Comparison of ENCODE assay signal across 1 cellular context in the genomic region with DNA sequence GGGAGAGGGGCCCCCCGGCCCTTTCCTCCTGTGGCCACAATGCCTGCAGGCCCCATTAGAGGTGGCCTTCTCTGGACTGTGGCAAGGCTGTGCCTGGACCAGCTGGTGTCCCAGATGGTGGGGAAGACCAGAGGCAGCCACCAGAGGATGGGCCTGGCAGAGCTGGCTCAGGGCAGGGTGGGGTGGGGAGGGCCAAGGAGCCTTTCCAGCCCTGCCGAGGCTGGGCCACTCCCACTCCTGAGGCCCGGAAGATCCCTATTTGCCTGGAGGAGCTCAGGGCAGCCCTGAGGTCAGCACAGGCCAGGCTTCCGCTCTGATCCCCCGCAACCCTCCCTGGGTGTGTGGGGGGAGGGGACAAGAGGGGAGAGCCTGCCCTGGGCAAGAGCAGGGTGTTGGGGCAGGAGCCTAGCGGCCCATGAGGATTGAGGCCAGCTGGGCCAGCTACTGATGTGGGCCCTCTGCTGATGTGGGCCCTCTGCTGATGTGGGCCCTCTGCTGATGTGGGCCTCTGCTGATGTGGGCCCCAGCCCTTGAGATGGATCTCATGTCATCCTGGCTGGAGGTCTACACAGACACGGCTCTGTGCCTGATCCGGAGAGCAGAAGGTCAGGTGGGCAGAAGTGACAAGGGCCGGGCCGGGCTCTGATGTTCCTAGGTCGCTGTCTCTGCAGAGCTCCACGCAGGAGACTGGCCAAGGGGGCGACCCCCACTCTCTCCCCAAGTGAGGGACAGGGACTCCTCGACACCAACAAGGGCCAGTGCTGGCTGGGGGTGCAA.
TF ChIP-seq lines count a peak whose summit lies in the region.

No MANE protein-coding gene starts in this region.

TF ChIP-seq in K562, 482 proteins besides CTCF, POLR2A, EP300 and RAD21 (continued from another document and continues in another):
- no peak for TF ChIP-seq EWSR1 (IDR thresholded peaks at IDR 0.05; ENCODE audit: borderline replicate concordance, low read depth, partially characterized antibody)
- no peak for TF ChIP-seq HNRNPL (IDR thresholded peaks at IDR 0.05; ENCODE audit: low read depth, low read length)
- no peak for TF ChIP-seq MEF2A (IDR thresholded peaks at IDR 0.05; ENCODE audit: control insufficient read depth, low read depth, low read length)
- TF ChIP-seq THRAP3 (IDR thresholded peaks at IDR 0.05; ENCODE audit: borderline replicate concordance), result no peak
- peak; percentile 27; the same call in 1 of the 2 replicates for TF ChIP-seq ZNF589 (CRISPR knock-in tag; IDR thresholded peaks at IDR 0.05; ENCODE audit: low read depth)
- peak; percentile 26; the same call in 1 of the 2 replicates for TF ChIP-seq ARID1B (IDR thresholded peaks at IDR 0.05)
- no peak for TF ChIP-seq CREBBP (IDR thresholded peaks at IDR 0.05; ENCODE audit: low read depth, low read length)
- no peak for TF ChIP-seq MCM5 (IDR thresholded peaks at IDR 0.05; ENCODE audit: low read depth)
- 0 out of 2 replicates have a peak, but pooled peaks have one; percentile 23 for TF ChIP-seq POLR2AphosphoS5 (IDR thresholded peaks at IDR 0.05; ENCODE audit: control insufficient read depth, insufficient read depth, low read depth, low read length)
- peak; percentile 24; the same call in 1 of the 2 replicates for TF ChIP-seq CBFA2T3 (IDR thresholded peaks at IDR 0.05)
- TF ChIP-seq, protein P1, sequence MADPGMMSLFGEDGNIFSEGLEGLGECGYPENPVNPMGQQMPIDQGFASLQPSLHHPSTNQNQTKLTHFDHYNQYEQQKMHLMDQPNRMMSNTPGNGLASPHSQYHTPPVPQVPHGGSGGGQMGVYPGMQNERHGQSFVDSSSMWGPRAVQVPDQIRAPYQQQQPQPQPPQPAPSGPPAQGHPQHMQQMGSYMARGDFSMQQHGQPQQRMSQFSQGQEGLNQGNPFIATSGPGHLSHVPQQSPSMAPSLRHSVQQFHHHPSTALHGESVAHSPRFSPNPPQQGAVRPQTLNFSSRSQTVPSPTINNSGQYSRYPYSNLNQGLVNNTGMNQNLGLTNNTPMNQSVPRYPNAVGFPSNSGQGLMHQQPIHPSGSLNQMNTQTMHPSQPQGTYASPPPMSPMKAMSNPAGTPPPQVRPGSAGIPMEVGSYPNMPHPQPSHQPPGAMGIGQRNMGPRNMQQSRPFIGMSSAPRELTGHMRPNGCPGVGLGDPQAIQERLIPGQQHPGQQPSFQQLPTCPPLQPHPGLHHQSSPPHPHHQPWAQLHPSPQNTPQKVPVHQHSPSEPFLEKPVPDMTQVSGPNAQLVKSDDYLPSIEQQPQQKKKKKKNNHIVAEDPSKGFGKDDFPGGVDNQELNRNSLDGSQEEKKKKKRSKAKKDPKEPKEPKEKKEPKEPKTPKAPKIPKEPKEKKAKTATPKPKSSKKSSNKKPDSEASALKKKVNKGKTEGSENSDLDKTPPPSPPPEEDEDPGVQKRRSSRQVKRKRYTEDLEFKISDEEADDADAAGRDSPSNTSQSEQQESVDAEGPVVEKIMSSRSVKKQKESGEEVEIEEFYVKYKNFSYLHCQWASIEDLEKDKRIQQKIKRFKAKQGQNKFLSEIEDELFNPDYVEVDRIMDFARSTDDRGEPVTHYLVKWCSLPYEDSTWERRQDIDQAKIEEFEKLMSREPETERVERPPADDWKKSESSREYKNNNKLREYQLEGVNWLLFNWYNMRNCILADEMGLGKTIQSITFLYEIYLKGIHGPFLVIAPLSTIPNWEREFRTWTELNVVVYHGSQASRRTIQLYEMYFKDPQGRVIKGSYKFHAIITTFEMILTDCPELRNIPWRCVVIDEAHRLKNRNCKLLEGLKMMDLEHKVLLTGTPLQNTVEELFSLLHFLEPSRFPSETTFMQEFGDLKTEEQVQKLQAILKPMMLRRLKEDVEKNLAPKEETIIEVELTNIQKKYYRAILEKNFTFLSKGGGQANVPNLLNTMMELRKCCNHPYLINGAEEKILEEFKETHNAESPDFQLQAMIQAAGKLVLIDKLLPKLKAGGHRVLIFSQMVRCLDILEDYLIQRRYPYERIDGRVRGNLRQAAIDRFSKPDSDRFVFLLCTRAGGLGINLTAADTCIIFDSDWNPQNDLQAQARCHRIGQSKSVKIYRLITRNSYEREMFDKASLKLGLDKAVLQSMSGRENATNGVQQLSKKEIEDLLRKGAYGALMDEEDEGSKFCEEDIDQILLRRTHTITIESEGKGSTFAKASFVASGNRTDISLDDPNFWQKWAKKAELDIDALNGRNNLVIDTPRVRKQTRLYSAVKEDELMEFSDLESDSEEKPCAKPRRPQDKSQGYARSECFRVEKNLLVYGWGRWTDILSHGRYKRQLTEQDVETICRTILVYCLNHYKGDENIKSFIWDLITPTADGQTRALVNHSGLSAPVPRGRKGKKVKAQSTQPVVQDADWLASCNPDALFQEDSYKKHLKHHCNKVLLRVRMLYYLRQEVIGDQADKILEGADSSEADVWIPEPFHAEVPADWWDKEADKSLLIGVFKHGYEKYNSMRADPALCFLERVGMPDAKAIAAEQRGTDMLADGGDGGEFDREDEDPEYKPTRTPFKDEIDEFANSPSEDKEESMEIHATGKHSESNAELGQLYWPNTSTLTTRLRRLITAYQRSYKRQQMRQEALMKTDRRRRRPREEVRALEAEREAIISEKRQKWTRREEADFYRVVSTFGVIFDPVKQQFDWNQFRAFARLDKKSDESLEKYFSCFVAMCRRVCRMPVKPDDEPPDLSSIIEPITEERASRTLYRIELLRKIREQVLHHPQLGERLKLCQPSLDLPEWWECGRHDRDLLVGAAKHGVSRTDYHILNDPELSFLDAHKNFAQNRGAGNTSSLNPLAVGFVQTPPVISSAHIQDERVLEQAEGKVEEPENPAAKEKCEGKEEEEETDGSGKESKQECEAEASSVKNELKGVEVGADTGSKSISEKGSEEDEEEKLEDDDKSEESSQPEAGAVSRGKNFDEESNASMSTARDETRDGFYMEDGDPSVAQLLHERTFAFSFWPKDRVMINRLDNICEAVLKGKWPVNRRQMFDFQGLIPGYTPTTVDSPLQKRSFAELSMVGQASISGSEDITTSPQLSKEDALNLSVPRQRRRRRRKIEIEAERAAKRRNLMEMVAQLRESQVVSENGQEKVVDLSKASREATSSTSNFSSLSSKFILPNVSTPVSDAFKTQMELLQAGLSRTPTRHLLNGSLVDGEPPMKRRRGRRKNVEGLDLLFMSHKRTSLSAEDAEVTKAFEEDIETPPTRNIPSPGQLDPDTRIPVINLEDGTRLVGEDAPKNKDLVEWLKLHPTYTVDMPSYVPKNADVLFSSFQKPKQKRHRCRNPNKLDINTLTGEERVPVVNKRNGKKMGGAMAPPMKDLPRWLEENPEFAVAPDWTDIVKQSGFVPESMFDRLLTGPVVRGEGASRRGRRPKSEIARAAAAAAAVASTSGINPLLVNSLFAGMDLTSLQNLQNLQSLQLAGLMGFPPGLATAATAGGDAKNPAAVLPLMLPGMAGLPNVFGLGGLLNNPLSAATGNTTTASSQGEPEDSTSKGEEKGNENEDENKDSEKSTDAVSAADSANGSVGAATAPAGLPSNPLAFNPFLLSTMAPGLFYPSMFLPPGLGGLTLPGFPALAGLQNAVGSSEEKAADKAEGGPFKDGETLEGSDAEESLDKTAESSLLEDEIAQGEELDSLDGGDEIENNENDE (IDR thresholded peaks at IDR 0.05; ENCODE audit: low read depth, low read length), result no peak
- TF ChIP-seq, protein P2, sequence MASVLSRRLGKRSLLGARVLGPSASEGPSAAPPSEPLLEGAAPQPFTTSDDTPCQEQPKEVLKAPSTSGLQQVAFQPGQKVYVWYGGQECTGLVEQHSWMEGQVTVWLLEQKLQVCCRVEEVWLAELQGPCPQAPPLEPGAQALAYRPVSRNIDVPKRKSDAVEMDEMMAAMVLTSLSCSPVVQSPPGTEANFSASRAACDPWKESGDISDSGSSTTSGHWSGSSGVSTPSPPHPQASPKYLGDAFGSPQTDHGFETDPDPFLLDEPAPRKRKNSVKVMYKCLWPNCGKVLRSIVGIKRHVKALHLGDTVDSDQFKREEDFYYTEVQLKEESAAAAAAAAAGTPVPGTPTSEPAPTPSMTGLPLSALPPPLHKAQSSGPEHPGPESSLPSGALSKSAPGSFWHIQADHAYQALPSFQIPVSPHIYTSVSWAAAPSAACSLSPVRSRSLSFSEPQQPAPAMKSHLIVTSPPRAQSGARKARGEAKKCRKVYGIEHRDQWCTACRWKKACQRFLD (CRISPR knock-in tag; IDR thresholded peaks at IDR 0.05), result no peak
- TF ChIP-seq, protein P3, sequence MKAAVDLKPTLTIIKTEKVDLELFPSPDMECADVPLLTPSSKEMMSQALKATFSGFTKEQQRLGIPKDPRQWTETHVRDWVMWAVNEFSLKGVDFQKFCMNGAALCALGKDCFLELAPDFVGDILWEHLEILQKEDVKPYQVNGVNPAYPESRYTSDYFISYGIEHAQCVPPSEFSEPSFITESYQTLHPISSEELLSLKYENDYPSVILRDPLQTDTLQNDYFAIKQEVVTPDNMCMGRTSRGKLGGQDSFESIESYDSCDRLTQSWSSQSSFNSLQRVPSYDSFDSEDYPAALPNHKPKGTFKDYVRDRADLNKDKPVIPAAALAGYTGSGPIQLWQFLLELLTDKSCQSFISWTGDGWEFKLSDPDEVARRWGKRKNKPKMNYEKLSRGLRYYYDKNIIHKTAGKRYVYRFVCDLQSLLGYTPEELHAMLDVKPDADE (conservative IDR thresholded peaks at IDR 0.05; ENCODE audit: control insufficient read depth, low read depth, low read length), result 0 out of 2 replicates have a peak, but pooled peaks have one; percentile 3
- TF ChIP-seq, protein P4, sequence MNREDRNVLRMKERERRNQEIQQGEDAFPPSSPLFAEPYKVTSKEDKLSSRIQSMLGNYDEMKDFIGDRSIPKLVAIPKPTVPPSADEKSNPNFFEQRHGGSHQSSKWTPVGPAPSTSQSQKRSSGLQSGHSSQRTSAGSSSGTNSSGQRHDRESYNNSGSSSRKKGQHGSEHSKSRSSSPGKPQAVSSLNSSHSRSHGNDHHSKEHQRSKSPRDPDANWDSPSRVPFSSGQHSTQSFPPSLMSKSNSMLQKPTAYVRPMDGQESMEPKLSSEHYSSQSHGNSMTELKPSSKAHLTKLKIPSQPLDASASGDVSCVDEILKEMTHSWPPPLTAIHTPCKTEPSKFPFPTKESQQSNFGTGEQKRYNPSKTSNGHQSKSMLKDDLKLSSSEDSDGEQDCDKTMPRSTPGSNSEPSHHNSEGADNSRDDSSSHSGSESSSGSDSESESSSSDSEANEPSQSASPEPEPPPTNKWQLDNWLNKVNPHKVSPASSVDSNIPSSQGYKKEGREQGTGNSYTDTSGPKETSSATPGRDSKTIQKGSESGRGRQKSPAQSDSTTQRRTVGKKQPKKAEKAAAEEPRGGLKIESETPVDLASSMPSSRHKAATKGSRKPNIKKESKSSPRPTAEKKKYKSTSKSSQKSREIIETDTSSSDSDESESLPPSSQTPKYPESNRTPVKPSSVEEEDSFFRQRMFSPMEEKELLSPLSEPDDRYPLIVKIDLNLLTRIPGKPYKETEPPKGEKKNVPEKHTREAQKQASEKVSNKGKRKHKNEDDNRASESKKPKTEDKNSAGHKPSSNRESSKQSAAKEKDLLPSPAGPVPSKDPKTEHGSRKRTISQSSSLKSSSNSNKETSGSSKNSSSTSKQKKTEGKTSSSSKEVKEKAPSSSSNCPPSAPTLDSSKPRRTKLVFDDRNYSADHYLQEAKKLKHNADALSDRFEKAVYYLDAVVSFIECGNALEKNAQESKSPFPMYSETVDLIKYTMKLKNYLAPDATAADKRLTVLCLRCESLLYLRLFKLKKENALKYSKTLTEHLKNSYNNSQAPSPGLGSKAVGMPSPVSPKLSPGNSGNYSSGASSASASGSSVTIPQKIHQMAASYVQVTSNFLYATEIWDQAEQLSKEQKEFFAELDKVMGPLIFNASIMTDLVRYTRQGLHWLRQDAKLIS (CRISPR knock-in tag; IDR thresholded peaks at IDR 0.05), result no peak
- TF ChIP-seq SMAD4 (CRISPR knock-in tag; conservative IDR thresholded peaks at IDR 0.05), result 0 out of 2 replicates have a peak, but pooled peaks have one; percentile 46
- TF ChIP-seq, protein P5, sequence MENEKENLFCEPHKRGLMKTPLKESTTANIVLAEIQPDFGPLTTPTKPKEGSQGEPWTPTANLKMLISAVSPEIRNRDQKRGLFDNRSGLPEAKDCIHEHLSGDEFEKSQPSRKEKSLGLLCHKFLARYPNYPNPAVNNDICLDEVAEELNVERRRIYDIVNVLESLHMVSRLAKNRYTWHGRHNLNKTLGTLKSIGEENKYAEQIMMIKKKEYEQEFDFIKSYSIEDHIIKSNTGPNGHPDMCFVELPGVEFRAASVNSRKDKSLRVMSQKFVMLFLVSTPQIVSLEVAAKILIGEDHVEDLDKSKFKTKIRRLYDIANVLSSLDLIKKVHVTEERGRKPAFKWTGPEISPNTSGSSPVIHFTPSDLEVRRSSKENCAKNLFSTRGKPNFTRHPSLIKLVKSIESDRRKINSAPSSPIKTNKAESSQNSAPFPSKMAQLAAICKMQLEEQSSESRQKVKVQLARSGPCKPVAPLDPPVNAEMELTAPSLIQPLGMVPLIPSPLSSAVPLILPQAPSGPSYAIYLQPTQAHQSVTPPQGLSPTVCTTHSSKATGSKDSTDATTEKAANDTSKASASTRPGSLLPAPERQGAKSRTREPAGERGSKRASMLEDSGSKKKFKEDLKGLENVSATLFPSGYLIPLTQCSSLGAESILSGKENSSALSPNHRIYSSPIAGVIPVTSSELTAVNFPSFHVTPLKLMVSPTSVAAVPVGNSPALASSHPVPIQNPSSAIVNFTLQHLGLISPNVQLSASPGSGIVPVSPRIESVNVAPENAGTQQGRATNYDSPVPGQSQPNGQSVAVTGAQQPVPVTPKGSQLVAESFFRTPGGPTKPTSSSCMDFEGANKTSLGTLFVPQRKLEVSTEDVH (IDR thresholded peaks at IDR 0.05; ENCODE audit: low read depth, partially characterized antibody), result no peak
- peak; percentile 53; the same call in 1 of the 2 replicates for TF ChIP-seq ESRRA (IDR thresholded peaks at IDR 0.05; ENCODE audit: borderline replicate concordance, low read depth)
- no peak for TF ChIP-seq ZNF696 (CRISPR knock-in tag; conservative IDR thresholded peaks at IDR 0.05)
- TF ChIP-seq, protein P6, sequence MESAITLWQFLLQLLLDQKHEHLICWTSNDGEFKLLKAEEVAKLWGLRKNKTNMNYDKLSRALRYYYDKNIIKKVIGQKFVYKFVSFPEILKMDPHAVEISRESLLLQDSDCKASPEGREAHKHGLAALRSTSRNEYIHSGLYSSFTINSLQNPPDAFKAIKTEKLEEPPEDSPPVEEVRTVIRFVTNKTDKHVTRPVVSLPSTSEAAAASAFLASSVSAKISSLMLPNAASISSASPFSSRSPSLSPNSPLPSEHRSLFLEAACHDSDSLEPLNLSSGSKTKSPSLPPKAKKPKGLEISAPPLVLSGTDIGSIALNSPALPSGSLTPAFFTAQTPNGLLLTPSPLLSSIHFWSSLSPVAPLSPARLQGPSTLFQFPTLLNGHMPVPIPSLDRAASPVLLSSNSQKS (CRISPR knock-in tag; IDR thresholded peaks at IDR 0.05), result no peak
- TF ChIP-seq ATF7 (IDR thresholded peaks at IDR 0.05), result peak; percentile 69; the same call in 1 of the 2 replicates
- no peak for TF ChIP-seq ILK (tag; IDR thresholded peaks at IDR 0.05; ENCODE audit: borderline replicate concordance, low read depth)
- peak; percentile 48; the same call in 1 of the 2 replicates for TF ChIP-seq CHD2 (IDR thresholded peaks at IDR 0.05; ENCODE audit: low read depth, low read length)
- peak in 1 of 2 experiments; percentile 68; a peak in 1 of 4 replicates for TF ChIP-seq KDM4B (IDR thresholded peaks at IDR 0.05; ENCODE audit: borderline replicate concordance in 2 of 2, low read depth in 1 of 2)
- TF ChIP-seq, protein P7, sequence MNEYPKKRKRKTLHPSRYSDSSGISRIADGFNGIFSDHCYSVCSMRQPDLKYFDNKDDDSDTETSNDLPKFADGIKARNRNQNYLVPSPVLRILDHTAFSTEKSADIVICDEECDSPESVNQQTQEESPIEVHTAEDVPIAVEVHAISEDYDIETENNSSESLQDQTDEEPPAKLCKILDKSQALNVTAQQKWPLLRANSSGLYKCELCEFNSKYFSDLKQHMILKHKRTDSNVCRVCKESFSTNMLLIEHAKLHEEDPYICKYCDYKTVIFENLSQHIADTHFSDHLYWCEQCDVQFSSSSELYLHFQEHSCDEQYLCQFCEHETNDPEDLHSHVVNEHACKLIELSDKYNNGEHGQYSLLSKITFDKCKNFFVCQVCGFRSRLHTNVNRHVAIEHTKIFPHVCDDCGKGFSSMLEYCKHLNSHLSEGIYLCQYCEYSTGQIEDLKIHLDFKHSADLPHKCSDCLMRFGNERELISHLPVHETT (CRISPR knock-in tag; conservative IDR thresholded peaks at IDR 0.05 in 1 of 2, IDR thresholded peaks at IDR 0.05 in 1 of 2), result no peak
- no peak for TF ChIP-seq POLR2AphosphoS2 (IDR thresholded peaks at IDR 0.05; ENCODE audit: low read length)
- TF ChIP-seq ATF1 (CRISPR knock-in tag; IDR thresholded peaks at IDR 0.05), result no peak
- peak; percentile 36 for TF ChIP-seq ATF1 (tag; IDR thresholded peaks at IDR 0.05)
